1 cellular context compared by ENCODE assay signal in genomic region chr19:12295191-12295590, GRCh38.
TF ChIP-seq lines count a peak whose summit lies in the region.

No MANE protein-coding gene starts in this region.

TF ChIP-seq in HepG2, 621 proteins besides CTCF, POLR2A, EP300 and RAD21:
- TF ChIP-seq ZNF281 (CRISPR knock-in tag; IDR thresholded peaks at IDR 0.05; ENCODE audit: borderline replicate concordance) (no peak), ZFP36 (IDR thresholded peaks at IDR 0.05; ENCODE audit: borderline replicate concordance, low read depth, low read length, partially characterized antibody) (no peak), NR3C1 (CRISPR knock-in tag; IDR thresholded peaks at IDR 0.05) (no peak), PRPF4 (IDR thresholded peaks at IDR 0.05; ENCODE audit: low read depth, low read length, poor library complexity, severe bottlenecking) (peak; percentile 31), ZNF362 (CRISPR knock-in tag; IDR thresholded peaks at IDR 0.05; ENCODE audit: borderline replicate concordance) (no peak), XBP1 (CRISPR knock-in tag; IDR thresholded peaks at IDR 0.05) (no peak), GPN1 (CRISPR knock-in tag; IDR thresholded peaks at IDR 0.05; ENCODE audit: borderline replicate concordance) (no peak), MIER2 (CRISPR knock-in tag; IDR thresholded peaks at IDR 0.05) (no peak)
- TF ChIP-seq, protein P1, sequence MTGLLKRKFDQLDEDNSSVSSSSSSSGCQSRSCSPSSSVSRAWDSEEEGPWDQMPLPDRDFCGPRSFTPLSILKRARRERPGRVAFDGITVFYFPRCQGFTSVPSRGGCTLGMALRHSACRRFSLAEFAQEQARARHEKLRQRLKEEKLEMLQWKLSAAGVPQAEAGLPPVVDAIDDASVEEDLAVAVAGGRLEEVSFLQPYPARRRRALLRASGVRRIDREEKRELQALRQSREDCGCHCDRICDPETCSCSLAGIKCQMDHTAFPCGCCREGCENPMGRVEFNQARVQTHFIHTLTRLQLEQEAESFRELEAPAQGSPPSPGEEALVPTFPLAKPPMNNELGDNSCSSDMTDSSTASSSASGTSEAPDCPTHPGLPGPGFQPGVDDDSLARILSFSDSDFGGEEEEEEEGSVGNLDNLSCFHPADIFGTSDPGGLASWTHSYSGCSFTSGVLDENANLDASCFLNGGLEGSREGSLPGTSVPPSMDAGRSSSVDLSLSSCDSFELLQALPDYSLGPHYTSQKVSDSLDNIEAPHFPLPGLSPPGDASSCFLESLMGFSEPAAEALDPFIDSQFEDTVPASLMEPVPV (CRISPR knock-in tag; IDR thresholded peaks at IDR 0.05), result no peak
